1 cellular context compared by ENCODE assay signal in the genomic region with DNA sequence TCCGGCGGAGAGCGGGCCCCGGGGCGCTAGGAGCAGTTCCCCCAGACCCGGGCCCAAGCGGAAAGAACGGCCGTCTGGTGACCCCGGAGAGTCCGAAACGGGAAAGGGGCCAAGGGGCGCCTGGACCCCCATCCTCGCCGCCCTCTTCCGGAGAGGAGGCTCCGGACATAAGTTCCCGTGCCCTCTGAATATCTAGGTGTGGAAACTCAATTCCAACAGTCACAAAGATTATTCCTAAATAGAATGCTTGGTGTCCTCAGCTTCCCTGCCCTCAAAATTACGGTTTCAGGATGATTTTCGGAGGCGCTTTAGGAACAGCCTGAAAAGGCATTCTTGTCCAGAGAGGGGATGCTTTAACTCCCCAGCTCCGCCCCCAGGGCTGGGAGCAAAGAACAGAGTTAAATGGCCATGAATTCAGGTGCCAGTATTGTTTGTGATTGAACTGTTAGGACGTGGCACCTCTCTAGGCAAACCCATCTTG.
TF ChIP-seq lines count a peak whose summit lies in the region.

No MANE protein-coding gene starts in this region.

TF ChIP-seq in GM12878, 131 proteins besides CTCF, POLR2A, EP300 and RAD21:
- TF ChIP-seq, protein P1, sequence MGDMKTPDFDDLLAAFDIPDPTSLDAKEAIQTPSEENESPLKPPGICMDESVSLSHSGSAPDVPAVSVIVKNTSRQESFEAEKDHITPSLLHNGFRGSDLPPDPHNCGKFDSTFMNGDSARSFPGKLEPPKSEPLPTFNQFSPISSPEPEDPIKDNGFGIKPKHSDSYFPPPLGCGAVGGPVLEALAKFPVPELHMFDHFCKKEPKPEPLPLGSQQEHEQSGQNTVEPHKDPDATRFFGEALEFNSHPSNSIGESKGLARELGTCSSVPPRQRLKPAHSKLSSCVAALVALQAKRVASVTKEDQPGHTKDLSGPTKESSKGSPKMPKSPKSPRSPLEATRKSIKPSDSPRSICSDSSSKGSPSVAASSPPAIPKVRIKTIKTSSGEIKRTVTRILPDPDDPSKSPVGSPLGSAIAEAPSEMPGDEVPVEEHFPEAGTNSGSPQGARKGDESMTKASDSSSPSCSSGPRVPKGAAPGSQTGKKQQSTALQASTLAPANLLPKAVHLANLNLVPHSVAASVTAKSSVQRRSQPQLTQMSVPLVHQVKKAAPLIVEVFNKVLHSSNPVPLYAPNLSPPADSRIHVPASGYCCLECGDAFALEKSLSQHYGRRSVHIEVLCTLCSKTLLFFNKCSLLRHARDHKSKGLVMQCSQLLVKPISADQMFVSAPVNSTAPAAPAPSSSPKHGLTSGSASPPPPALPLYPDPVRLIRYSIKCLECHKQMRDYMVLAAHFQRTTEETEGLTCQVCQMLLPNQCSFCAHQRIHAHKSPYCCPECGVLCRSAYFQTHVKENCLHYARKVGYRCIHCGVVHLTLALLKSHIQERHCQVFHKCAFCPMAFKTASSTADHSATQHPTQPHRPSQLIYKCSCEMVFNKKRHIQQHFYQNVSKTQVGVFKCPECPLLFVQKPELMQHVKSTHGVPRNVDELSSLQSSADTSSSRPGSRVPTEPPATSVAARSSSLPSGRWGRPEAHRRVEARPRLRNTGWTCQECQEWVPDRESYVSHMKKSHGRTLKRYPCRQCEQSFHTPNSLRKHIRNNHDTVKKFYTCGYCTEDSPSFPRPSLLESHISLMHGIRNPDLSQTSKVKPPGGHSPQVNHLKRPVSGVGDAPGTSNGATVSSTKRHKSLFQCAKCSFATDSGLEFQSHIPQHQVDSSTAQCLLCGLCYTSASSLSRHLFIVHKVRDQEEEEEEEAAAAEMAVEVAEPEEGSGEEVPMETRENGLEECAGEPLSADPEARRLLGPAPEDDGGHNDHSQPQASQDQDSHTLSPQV (IDR thresholded peaks at IDR 0.05) = no peak
- TF ChIP-seq, protein P2, sequence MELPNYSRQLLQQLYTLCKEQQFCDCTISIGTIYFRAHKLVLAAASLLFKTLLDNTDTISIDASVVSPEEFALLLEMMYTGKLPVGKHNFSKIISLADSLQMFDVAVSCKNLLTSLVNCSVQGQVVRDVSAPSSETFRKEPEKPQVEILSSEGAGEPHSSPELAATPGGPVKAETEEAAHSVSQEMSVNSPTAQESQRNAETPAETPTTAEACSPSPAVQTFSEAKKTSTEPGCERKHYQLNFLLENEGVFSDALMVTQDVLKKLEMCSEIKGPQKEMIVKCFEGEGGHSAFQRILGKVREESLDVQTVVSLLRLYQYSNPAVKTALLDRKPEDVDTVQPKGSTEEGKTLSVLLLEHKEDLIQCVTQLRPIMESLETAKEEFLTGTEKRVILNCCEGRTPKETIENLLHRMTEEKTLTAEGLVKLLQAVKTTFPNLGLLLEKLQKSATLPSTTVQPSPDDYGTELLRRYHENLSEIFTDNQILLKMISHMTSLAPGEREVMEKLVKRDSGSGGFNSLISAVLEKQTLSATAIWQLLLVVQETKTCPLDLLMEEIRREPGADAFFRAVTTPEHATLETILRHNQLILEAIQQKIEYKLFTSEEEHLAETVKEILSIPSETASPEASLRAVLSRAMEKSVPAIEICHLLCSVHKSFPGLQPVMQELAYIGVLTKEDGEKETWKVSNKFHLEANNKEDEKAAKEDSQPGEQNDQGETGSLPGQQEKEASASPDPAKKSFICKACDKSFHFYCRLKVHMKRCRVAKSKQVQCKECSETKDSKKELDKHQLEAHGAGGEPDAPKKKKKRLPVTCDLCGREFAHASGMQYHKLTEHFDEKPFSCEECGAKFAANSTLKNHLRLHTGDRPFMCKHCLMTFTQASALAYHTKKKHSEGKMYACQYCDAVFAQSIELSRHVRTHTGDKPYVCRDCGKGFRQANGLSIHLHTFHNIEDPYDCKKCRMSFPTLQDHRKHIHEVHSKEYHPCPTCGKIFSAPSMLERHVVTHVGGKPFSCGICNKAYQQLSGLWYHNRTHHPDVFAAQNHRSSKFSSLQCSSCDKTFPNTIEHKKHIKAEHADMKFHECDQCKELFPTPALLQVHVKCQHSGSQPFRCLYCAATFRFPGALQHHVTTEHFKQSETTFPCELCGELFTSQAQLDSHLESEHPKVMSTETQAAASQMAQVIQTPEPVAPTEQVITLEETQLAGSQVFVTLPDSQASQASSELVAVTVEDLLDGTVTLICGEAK (IDR thresholded peaks at IDR 0.05; ENCODE audit: borderline replicate concordance) = no peak
- TF ChIP-seq HDGF (IDR thresholded peaks at IDR 0.05) (no peak), IKZF2 (IDR thresholded peaks at IDR 0.05) (no peak), NR2C1 (IDR thresholded peaks at IDR 0.05) (no peak), HCFC1 (IDR thresholded peaks at IDR 0.05; ENCODE audit: low read length) (no peak), PAX8 (IDR thresholded peaks at IDR 0.05) (no peak), TARDBP (IDR thresholded peaks at IDR 0.05; ENCODE audit: borderline replicate concordance) (no peak), SMC3 (IDR thresholded peaks at IDR 0.05; ENCODE audit: borderline replicate concordance, low read length) (no peak), JUNB (IDR thresholded peaks at IDR 0.05) (no peak), FOXK2 (IDR thresholded peaks at IDR 0.05) (no peak)
- TF ChIP-seq, protein P3, sequence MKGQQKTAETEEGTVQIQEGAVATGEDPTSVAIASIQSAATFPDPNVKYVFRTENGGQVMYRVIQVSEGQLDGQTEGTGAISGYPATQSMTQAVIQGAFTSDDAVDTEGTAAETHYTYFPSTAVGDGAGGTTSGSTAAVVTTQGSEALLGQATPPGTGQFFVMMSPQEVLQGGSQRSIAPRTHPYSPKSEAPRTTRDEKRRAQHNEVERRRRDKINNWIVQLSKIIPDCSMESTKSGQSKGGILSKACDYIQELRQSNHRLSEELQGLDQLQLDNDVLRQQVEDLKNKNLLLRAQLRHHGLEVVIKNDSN (IDR thresholded peaks at IDR 0.05; ENCODE audit: borderline replicate concordance, extremely low read length, insufficient read depth, low read depth, low read length) = no peak
- TF ChIP-seq, protein P4, sequence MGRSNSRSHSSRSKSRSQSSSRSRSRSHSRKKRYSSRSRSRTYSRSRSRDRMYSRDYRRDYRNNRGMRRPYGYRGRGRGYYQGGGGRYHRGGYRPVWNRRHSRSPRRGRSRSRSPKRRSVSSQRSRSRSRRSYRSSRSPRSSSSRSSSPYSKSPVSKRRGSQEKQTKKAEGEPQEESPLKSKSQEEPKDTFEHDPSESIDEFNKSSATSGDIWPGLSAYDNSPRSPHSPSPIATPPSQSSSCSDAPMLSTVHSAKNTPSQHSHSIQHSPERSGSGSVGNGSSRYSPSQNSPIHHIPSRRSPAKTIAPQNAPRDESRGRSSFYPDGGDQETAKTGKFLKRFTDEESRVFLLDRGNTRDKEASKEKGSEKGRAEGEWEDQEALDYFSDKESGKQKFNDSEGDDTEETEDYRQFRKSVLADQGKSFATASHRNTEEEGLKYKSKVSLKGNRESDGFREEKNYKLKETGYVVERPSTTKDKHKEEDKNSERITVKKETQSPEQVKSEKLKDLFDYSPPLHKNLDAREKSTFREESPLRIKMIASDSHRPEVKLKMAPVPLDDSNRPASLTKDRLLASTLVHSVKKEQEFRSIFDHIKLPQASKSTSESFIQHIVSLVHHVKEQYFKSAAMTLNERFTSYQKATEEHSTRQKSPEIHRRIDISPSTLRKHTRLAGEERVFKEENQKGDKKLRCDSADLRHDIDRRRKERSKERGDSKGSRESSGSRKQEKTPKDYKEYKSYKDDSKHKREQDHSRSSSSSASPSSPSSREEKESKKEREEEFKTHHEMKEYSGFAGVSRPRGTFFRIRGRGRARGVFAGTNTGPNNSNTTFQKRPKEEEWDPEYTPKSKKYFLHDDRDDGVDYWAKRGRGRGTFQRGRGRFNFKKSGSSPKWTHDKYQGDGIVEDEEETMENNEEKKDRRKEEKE (IDR thresholded peaks at IDR 0.05) = no peak
- TF ChIP-seq, protein P5, sequence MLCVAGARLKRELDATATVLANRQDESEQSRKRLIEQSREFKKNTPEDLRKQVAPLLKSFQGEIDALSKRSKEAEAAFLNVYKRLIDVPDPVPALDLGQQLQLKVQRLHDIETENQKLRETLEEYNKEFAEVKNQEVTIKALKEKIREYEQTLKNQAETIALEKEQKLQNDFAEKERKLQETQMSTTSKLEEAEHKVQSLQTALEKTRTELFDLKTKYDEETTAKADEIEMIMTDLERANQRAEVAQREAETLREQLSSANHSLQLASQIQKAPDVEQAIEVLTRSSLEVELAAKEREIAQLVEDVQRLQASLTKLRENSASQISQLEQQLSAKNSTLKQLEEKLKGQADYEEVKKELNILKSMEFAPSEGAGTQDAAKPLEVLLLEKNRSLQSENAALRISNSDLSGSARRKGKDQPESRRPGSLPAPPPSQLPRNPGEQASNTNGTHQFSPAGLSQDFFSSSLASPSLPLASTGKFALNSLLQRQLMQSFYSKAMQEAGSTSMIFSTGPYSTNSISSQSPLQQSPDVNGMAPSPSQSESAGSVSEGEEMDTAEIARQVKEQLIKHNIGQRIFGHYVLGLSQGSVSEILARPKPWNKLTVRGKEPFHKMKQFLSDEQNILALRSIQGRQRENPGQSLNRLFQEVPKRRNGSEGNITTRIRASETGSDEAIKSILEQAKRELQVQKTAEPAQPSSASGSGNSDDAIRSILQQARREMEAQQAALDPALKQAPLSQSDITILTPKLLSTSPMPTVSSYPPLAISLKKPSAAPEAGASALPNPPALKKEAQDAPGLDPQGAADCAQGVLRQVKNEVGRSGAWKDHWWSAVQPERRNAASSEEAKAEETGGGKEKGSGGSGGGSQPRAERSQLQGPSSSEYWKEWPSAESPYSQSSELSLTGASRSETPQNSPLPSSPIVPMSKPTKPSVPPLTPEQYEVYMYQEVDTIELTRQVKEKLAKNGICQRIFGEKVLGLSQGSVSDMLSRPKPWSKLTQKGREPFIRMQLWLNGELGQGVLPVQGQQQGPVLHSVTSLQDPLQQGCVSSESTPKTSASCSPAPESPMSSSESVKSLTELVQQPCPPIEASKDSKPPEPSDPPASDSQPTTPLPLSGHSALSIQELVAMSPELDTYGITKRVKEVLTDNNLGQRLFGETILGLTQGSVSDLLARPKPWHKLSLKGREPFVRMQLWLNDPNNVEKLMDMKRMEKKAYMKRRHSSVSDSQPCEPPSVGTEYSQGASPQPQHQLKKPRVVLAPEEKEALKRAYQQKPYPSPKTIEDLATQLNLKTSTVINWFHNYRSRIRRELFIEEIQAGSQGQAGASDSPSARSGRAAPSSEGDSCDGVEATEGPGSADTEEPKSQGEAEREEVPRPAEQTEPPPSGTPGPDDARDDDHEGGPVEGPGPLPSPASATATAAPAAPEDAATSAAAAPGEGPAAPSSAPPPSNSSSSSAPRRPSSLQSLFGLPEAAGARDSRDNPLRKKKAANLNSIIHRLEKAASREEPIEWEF (IDR thresholded peaks at IDR 0.05; ENCODE audit: insufficient replicate concordance, low read depth, low read length) = no peak
- TF ChIP-seq, protein P6, sequence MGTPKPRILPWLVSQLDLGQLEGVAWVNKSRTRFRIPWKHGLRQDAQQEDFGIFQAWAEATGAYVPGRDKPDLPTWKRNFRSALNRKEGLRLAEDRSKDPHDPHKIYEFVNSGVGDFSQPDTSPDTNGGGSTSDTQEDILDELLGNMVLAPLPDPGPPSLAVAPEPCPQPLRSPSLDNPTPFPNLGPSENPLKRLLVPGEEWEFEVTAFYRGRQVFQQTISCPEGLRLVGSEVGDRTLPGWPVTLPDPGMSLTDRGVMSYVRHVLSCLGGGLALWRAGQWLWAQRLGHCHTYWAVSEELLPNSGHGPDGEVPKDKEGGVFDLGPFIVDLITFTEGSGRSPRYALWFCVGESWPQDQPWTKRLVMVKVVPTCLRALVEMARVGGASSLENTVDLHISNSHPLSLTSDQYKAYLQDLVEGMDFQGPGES (IDR thresholded peaks at IDR 0.05) = no peak
TF ChIP-seq in GM12878: peak in this region for 0.
